Comparison of ENCODE assay signal across 19 cellular contexts in the genomic region with DNA sequence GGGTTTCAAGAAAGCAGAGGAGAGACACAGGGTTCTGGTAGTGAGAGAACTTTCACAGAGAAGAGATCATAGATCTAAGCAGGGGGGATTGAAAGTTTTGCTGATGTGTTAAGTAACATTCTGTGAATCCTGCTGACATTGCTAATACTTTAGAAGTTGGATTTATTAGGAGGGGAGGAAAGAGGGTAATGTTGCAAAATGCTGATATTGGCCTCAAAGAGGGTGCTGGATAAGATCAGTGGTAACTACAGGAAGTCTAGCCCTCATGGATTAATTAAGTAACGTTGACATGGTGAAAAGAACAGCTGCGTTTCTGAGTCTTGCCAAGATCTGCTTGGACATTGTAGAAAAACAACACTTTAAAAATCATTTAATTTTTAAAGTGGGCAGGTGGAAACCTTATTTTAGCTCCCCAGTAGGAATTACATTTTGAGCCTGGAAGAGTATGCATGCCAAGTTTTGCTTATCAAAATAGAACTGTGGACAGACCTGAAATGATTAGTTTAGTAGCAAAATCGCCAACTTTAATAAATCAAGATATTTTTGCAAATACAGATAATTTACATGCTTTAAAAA.
DNase-seq lines count a peak whose midpoint lies in the region; ATAC-seq, FAIRE-seq and TF ChIP-seq lines count a peak whose summit lies in the region.
"Had no signal": no experiment of that assay in that cellular context is flagged by ENCODE, and none has a peak within 500 bp of the region (broad histone marks: within the 10 kb centered on the region; RNA-seq: fewer than 3 reads in every experiment).

No MANE protein-coding gene starts in this region.

- H3K79me1 ChIP-seq in IMR-90 (ENCODE audit: low read depth in 1 of 2, low read length in 2 of 2) = no peaks in the 10 kb centered on the region
- H3K79me1 ChIP-seq in mesendoderm (ENCODE audit: low read length) = no peaks in the 10 kb centered on the region

- TF ChIP-seq POLR2A in IMR-90 (IDR thresholded peaks at IDR 0.05; ENCODE audit: low read depth, low read length) (no peak), K562 (conservative IDR thresholded peaks at IDR 0.05) (no peak)

- H3K9ac ChIP-seq in SK-N-SH (no peak overlapping the region), IMR-90 (ENCODE audit: low read depth, low read length) (no peak overlapping the region), K562 (ENCODE audit: insufficient read depth in 1 of 2, low read depth in 2 of 2, low read length in 2 of 2) (no peak overlapping the region), mesendoderm (ENCODE audit: low read length) (no peak overlapping the region)

- H3K9me3 ChIP-seq in SK-N-SH = no peaks in the 10 kb centered on the region
- peaks cover 12% of the 10 kb centered on the region for H3K9me3 ChIP-seq in IMR-90 (ENCODE audit: control insufficient read depth, insufficient read depth, low read length)
- no peaks in the 10 kb centered on the region for H3K9me3 ChIP-seq in K562 (replicated peaks; ENCODE audit: control insufficient read depth, insufficient read depth, low read depth, low read length)
- peaks cover 0 to 2% of the 10 kb centered on the region in 2 donors for H3K9me3 ChIP-seq in left lung
- H3K9me3 ChIP-seq: HAP-1 had no signal

- H3K18ac ChIP-seq in IMR-90 (ENCODE audit: low read depth, low read length) (no peak overlapping the region), mesendoderm (ENCODE audit: low read length) (no peak overlapping the region)

- no peak for TF ChIP-seq CTCF in SK-N-SH (IDR thresholded peaks at IDR 0.05)
- TF ChIP-seq CTCF in IMR-90 (conservative IDR thresholded peaks at IDR 0.05; ENCODE audit: low read depth, low read length) = no peak
- no peak for TF ChIP-seq CTCF in K562 (IDR thresholded peaks at IDR 0.05 in 2 of 3, conservative IDR thresholded peaks at IDR 0.05 in 1 of 3; ENCODE audit: insufficient read depth in 2 of 3, low read depth in 1 of 3, low read length in 3 of 3)
- TF ChIP-seq CTCF in left lung (IDR thresholded peaks at IDR 0.05) = no peak

- no peak for FAIRE-seq in K562 (lab: Jason Lieb, UNC)
- FAIRE-seq: HTR-8/SVneo had no signal

- POLR2A ChIA-PET in SK-N-SH (lab: Yijun Ruan, JAX) (no interaction called here), IMR-90 (lab: Charles Lee; ENCODE audit: unreplicated experiment) (no interaction called here), K562 (lab: Yijun Ruan, JAX) (no interaction called here)

- ATAC-seq in SK-N-SH treated with all-trans-retinoic acid at 6 μM for 48 hours = no peak
- ATAC-seq in IMR-90 (ENCODE audit: low read depth) = no peak
- no peak for ATAC-seq in K562
- no peak for ATAC-seq in GM19452 (IDR thresholded peaks at IDR 0.05; ENCODE audit: unreplicated experiment)
- ATAC-seq in left lung = no peak
- ATAC-seq: PC-3 had no signal

- no peak overlapping the region for H3K4me3 ChIP-seq in SK-N-SH (ENCODE audit: low read depth in 2 of 2, low read length in 1 of 2)
- no peak overlapping the region for H3K4me3 ChIP-seq in IMR-90 (ENCODE audit: insufficient read depth, low read depth, low read length)
- H3K4me3 ChIP-seq in K562 = no peak overlapping the region
- no peak overlapping the region for H3K4me3 ChIP-seq in mesendoderm (ENCODE audit: low read length)
- no peak overlapping the region for H3K4me3 ChIP-seq in left lung
- H3K4me3 ChIP-seq: HAP-1 had no signal

- no peak for TF ChIP-seq RAD21 in SK-N-SH (IDR thresholded peaks at IDR 0.05; ENCODE audit: low read length)
- no peak for TF ChIP-seq RAD21 in IMR-90 (IDR thresholded peaks at IDR 0.05; ENCODE audit: low read length)
- TF ChIP-seq RAD21 in K562 (CRISPR knock-in tag; conservative IDR thresholded peaks at IDR 0.05 in 1 of 2, IDR thresholded peaks at IDR 0.05 in 1 of 2) = no peak

- TF ChIP-seq EP300 in SK-N-SH (IDR thresholded peaks at IDR 0.05; ENCODE audit: borderline replicate concordance in 1 of 2, low read depth in 1 of 2, low read length in 1 of 2) (peak in 1 of 2 experiments; percentile 33; a peak in 1 of 4 replicates), K562 (IDR thresholded peaks at IDR 0.05; ENCODE audit: low read length) (no peak)

- H3K9me1 ChIP-seq in IMR-90 (ENCODE audit: insufficient read depth, low read length) (no peaks in the 10 kb centered on the region), K562 (ENCODE audit: control insufficient read depth, insufficient read depth, low read length) (no peaks in the 10 kb centered on the region)

- H3K56ac ChIP-seq in IMR-90 (ENCODE audit: extremely low read depth, insufficient read depth, low read length) (no peak overlapping the region), mesendoderm (ENCODE audit: low read length) (no peak overlapping the region)

- no peak overlapping the region for H4K8ac ChIP-seq in IMR-90 (ENCODE audit: low read depth in 2 of 2, low read length in 2 of 2)
- no peak overlapping the region for H4K8ac ChIP-seq in mesendoderm (ENCODE audit: low read depth, low read length)

- no peak overlapping the region for H3K23ac ChIP-seq in IMR-90 (ENCODE audit: low read depth, low read length)
- H3K23ac ChIP-seq in mesendoderm (ENCODE audit: low read length) = no peak overlapping the region

- H3K79me2 ChIP-seq in SK-N-SH (ENCODE audit: insufficient read depth) (no peaks in the 10 kb centered on the region), K562 (ENCODE audit: control insufficient read depth, insufficient read depth, low read length) (no peaks in the 10 kb centered on the region), mesendoderm (ENCODE audit: control insufficient read depth, insufficient read depth, low read length) (no peaks in the 10 kb centered on the region)

- H2BK15ac ChIP-seq in IMR-90 (ENCODE audit: low read depth, low read length) = no peak overlapping the region
- H2BK15ac ChIP-seq in mesendoderm (replicated peaks; ENCODE audit: low read depth) = no peak overlapping the region

- no peaks in the 10 kb centered on the region for H4K20me1 ChIP-seq in SK-N-SH (ENCODE audit: insufficient read depth)
- no peaks in the 10 kb centered on the region for H4K20me1 ChIP-seq in IMR-90 (ENCODE audit: insufficient read depth, low read length)
- no peaks in the 10 kb centered on the region for H4K20me1 ChIP-seq in K562 (replicated peaks; ENCODE audit: control insufficient read depth, insufficient read depth, low read length)

- H3K4me2 ChIP-seq in SK-N-SH (no peak overlapping the region), IMR-90 (ENCODE audit: low read depth, low read length) (no peak overlapping the region), K562 (ENCODE audit: insufficient read depth, low read length) (no peak overlapping the region), mesendoderm (ENCODE audit: low read length) (no peak overlapping the region)

- CTCF ChIA-PET in SK-N-SH (lab: Yijun Ruan, JAX) = no interaction called here
- CTCF ChIA-PET in IMR-90 (lab: Yijun Ruan, JAX) = no interaction called here
- CTCF ChIA-PET in K562 (lab: Yijun Ruan, JAX; ENCODE audit: low intra/inter-chr PET ratio) = no interaction called here

- H3K4me1 ChIP-seq in SK-N-SH (ENCODE audit: control insufficient read depth in 1 of 2, insufficient read depth in 2 of 2, low read depth in 1 of 2, low read length in 1 of 2) (peaks cover 0 to 7% of the 10 kb centered on the region in 2 experiments; a peak in 1 of 4 replicates), IMR-90 (ENCODE audit: control insufficient read depth, insufficient read depth, low read length) (no peaks in the 10 kb centered on the region), K562 (replicated peaks in 1 of 2; ENCODE audit: control insufficient read depth in 2 of 2, insufficient read depth in 2 of 2, low read length in 2 of 2) (no peaks in the 10 kb centered on the region), mesendoderm (ENCODE audit: control insufficient read depth, low read depth, low read length) (no peaks in the 10 kb centered on the region), left lung (no peaks in the 10 kb centered on the region)
- H3K4me1 ChIP-seq: HAP-1 had no signal

- in situ Hi-C loops in IMR-90 (cut with MboI; ENCODE audit: low sequenced_read_pairs) = no loop called here
- in situ Hi-C loops in K562 (cut with MboI) = no loop called here

- no peak for DNase-seq in SK-N-SH
- DNase-seq in IMR-90 = no peak
- no peak for DNase-seq in K562 (ENCODE audit: extremely low read depth in 1 of 4, low spot score in 3 of 4)
- peak; percentile 17 for DNase-seq in mesendoderm
- no peak for DNase-seq in left lung
- DNase-seq in stimulated activated CD4-positive, alpha-beta T cell treated with anti-CD3 and anti-CD28 coated beads, Interleukin-15, amount 100 ng/mL, for 24 hours = no peak
- DNase-seq: 8988T, DMS79 treated with DMSO at 0.1 percent for 48 hours, NCI-H1694 treated with DMSO at 0.1 percent for 48 hours, NCI-H2107, NCI-H510A, NCI-H748 treated with DMSO at 0.1 percent for 48 hours, PC-3, RPMI8226 had no signal

- H4K5ac ChIP-seq in IMR-90 (ENCODE audit: low read depth, low read length) (no peak overlapping the region), mesendoderm (ENCODE audit: low read length) (no peak overlapping the region)

- intact Hi-C loops in IMR-90 (cut with micrococcal nuclease) (no loop called here), K562 (cut with micrococcal nuclease) (no loop called here), left lung (cut with DNase I) (no loop called here)

- no peaks in the 10 kb centered on the region for H3K36me3 ChIP-seq in SK-N-SH (replicated peaks in 1 of 2; ENCODE audit: control insufficient read depth in 1 of 2, insufficient read depth in 2 of 2, low read length in 1 of 2)
- no peaks in the 10 kb centered on the region for H3K36me3 ChIP-seq in IMR-90 (ENCODE audit: control insufficient read depth, insufficient read depth, low read length)
- no peaks in the 10 kb centered on the region for H3K36me3 ChIP-seq in K562 (ENCODE audit: control insufficient read depth, insufficient read depth, low read length)
- no peaks in the 10 kb centered on the region for H3K36me3 ChIP-seq in mesendoderm (ENCODE audit: control insufficient read depth, insufficient read depth, low read length)
- no peaks in the 10 kb centered on the region for H3K36me3 ChIP-seq in left lung
- H3K36me3 ChIP-seq: HAP-1 had no signal

- H2BK20ac ChIP-seq in IMR-90 (ENCODE audit: low read depth, low read length) = no peak overlapping the region

- H2BK120ac ChIP-seq in IMR-90 (ENCODE audit: low read depth, low read length) (no peak overlapping the region), mesendoderm (ENCODE audit: low read depth, low read length) (no peak overlapping the region)

- no peak overlapping the region for H2AFZ ChIP-seq in SK-N-SH (ENCODE audit: low read depth)
- H2AFZ ChIP-seq in IMR-90 (replicated peaks; ENCODE audit: low read length, poor library complexity) = no peak overlapping the region
- no peak overlapping the region for H2AFZ ChIP-seq in K562 (ENCODE audit: low read depth, low read length)

- H3K14ac ChIP-seq in IMR-90 (replicated peaks; ENCODE audit: low read depth, low read length) = no peak overlapping the region

- BruUV-seq in IMR-90 (replicated peaks; lab: Mats Ljungman, UMichigan) = no TSS peak
- BruUV-seq in K562 (replicated peaks; lab: Mats Ljungman, UMichigan) = no TSS peak

- no peak overlapping the region for H4K91ac ChIP-seq in IMR-90 (ENCODE audit: insufficient read depth, low read depth, low read length)

- H2BK5ac ChIP-seq in IMR-90 (ENCODE audit: low read depth, low read length, poor library complexity, severe bottlenecking) (no peak overlapping the region), mesendoderm (ENCODE audit: low read length) (no peak overlapping the region)

- H3K27me3 ChIP-seq in SK-N-SH (ENCODE audit: insufficient read depth) (no peaks in the 10 kb centered on the region), IMR-90 (ENCODE audit: control insufficient read depth, insufficient read depth, low read length) (no peaks in the 10 kb centered on the region), K562 (ENCODE audit: control insufficient read depth in 2 of 2, insufficient read depth in 2 of 2, low read length in 2 of 2) (no peaks in the 10 kb centered on the region), mesendoderm (ENCODE audit: insufficient read depth, low read length, poor library complexity) (no peaks in the 10 kb centered on the region), left lung (no peaks in the 10 kb centered on the region)

- no peak overlapping the region for H2AK9ac ChIP-seq in IMR-90 (replicated peaks; ENCODE audit: low read depth, low read length, poor library complexity)

- dilution Hi-C loops in IMR-90 (cut with HindIII; ENCODE audit: low sequenced_read_pairs, unreplicated experiment) = no loop called here

- 5% methylated on average over 3 of the region's 3 CpGs for WGBS in SK-N-SH (ENCODE audit: low lambda C conversion rate)
- no CpG with 5 or more reads among the region's 3 CpGs for WGBS in IMR-90 (ENCODE audit: extremely low coverage in 2 of 2, insufficient read length in 1 of 2), 2 experiments
- 2% methylated on average over 3 of the region's 3 CpGs for WGBS in K562 (ENCODE audit: insufficient coverage, low coverage, missing lambda C conversion rate)
- WGBS in mesendoderm (ENCODE audit: extremely low coverage, insufficient coverage, low lambda C conversion rate) = no CpG with 5 or more reads among the region's 3 CpGs

- H2AK5ac ChIP-seq in IMR-90 (ENCODE audit: low read depth, low read length) (no peak overlapping the region), mesendoderm (ENCODE audit: low read length) (no peak overlapping the region)

- H3K27ac ChIP-seq in SK-N-SH (ENCODE audit: low read depth in 2 of 2, low read length in 1 of 2) (peak overlapping the region in 1 of 2 experiments; percentile 79; a peak in 2 of 4 replicates), IMR-90 (ENCODE audit: insufficient read depth, low read length) (no peak overlapping the region), K562 (ENCODE audit: extremely low read depth, low read depth, low read length) (no peak overlapping the region), mesendoderm (ENCODE audit: low read depth, low read length) (no peak overlapping the region), left lung (no peak overlapping the region)
- H3K27ac ChIP-seq: HL-60 had no signal

- H3K4ac ChIP-seq in IMR-90 (ENCODE audit: low read depth, low read length) (no peak overlapping the region), mesendoderm (ENCODE audit: low read depth, low read length) (no peak overlapping the region)

- no peaks in the 10 kb centered on the region for H3K9me2 ChIP-seq in SK-N-SH

- no peaks in the 10 kb centered on the region for H3F3A ChIP-seq in SK-N-SH (replicated peaks; ENCODE audit: insufficient read depth)

Comparison
In these comparisons a context has a peak if more than half of its experiments do, and no peak if none do; other contexts are left out.
1. Of the 27 proteins assayed by ChIP-seq in both K562 and SK-N-SH: peak only in K562: none; only in SK-N-SH: GATA2; in both: none; in neither: 25; mixed calls (peak in some experiments, not most) for 1.